Comparison of ENCODE assay signal across 22 cellular contexts in genomic region chr18:27803957-27804356, GRCh38.
DNase-seq lines count a peak whose midpoint lies in the region; ATAC-seq, FAIRE-seq and TF ChIP-seq lines count a peak whose summit lies in the region.
"Had no signal": no experiment of that assay in that cellular context is flagged by ENCODE, and none has a peak within 500 bp of the region (broad histone marks: within the 10 kb centered on the region; RNA-seq: fewer than 3 reads in every experiment).

No MANE protein-coding gene starts in this region.

- in situ Hi-C loops in G401 (cut with HindIII; ENCODE audit: low sequenced_read_pairs): no loop called here

- H3K4me3 ChIP-seq in bronchial epithelial cell (ENCODE audit: low read depth, low read length): no peak overlapping the region
- no peak overlapping the region for H3K4me3 ChIP-seq in effector memory CD4-positive, alpha-beta T cell (ENCODE audit: insufficient read depth, low read depth, low read length, poor library complexity, severe bottlenecking)
- H3K4me3 ChIP-seq: BLaER1, Peyer's patch, SK-N-MC had no signal

- DNase-seq in A172 (ENCODE audit: low spot score) (peak; percentile 33), GM04503 (ENCODE audit: low read depth) (peak; percentile 4), M059J (ENCODE audit: low read depth) (peak; percentile 70), bronchial epithelial cell (ENCODE audit: low read depth) (peak; percentile 41), NCI-H1436 treated with DMSO at 0.1 percent for 48 hours (lab: John Stamatoyannopoulos, UW) (no peak), left lobe of liver (ENCODE audit: low spot score) (no peak), G401 (ENCODE audit: low spot score) (no peak)
- DNase-seq in effector memory CD4-positive, alpha-beta T cell: no peak
- DNase-seq: Calu3; CD4-positive, alpha-beta memory T cell; GOT3; MM.1S; NCI-H1092; NCI-H146; NCI-H2029 treated with DMSO at 0.1 percent for 48 hours; Peyer's patch; SHP77; T-cell had no signal

- H3K27ac ChIP-seq in effector memory CD4-positive, alpha-beta T cell (ENCODE audit: insufficient read depth, low read length, poor library complexity, severe bottlenecking): no peak overlapping the region
- H3K27ac ChIP-seq: BLaER1, KMS-11, Peyer's patch, SK-N-MC had no signal

- TF ChIP-seq CTCF in bronchial epithelial cell (IDR thresholded peaks at IDR 0.05; ENCODE audit: insufficient read depth, low read length, severe bottlenecking): no peak

- H3K36me3 ChIP-seq in bronchial epithelial cell (ENCODE audit: control insufficient read depth, insufficient read depth, low read length): no peaks in the 10 kb centered on the region
- H3K36me3 ChIP-seq in effector memory CD4-positive, alpha-beta T cell (ENCODE audit: control insufficient read depth, insufficient read depth, low read length): no peaks in the 10 kb centered on the region
- H3K36me3 ChIP-seq: BLaER1, Peyer's patch had no signal

- H3K4me1 ChIP-seq in effector memory CD4-positive, alpha-beta T cell (ENCODE audit: control insufficient read depth, insufficient read depth, low read length, poor library complexity, severe bottlenecking): no peaks in the 10 kb centered on the region
- H3K4me1 ChIP-seq: BLaER1, Peyer's patch had no signal

- no peaks in the 10 kb centered on the region for H3K9me3 ChIP-seq in effector memory CD4-positive, alpha-beta T cell (ENCODE audit: control insufficient read depth, low read length)
- H3K9me3 ChIP-seq: BLaER1, Peyer's patch had no signal

- no peak for FAIRE-seq in bronchial epithelial cell (lab: Jason Lieb, UNC)
- FAIRE-seq: A204.1 had no signal

- no peak for ATAC-seq in left lobe of liver
- ATAC-seq: T-cell had no signal

- H3K27me3 ChIP-seq in bronchial epithelial cell (ENCODE audit: control insufficient read depth, insufficient read depth, low read length): no peaks in the 10 kb centered on the region
- H3K27me3 ChIP-seq in effector memory CD4-positive, alpha-beta T cell (replicated peaks; ENCODE audit: control insufficient read depth, insufficient read depth, low read length, poor library complexity, severe bottlenecking): no peaks in the 10 kb centered on the region
- H3K27me3 ChIP-seq: BLaER1, Peyer's patch had no signal

Comparison
In these comparisons a context has a peak if more than half of its experiments do, and no peak if none do; other contexts are left out.
1. DNase-seq: peak in A172 (single experiment), GM04503 (single experiment), M059J (single experiment) and bronchial epithelial cell (single experiment); none in NCI-H1436 treated with DMSO at 0.1 percent for 48 hours (single experiment), effector memory CD4-positive, alpha-beta T cell (0 of 3), left lobe of liver (single experiment) and G401 (single experiment).